In the genomic region with DNA sequence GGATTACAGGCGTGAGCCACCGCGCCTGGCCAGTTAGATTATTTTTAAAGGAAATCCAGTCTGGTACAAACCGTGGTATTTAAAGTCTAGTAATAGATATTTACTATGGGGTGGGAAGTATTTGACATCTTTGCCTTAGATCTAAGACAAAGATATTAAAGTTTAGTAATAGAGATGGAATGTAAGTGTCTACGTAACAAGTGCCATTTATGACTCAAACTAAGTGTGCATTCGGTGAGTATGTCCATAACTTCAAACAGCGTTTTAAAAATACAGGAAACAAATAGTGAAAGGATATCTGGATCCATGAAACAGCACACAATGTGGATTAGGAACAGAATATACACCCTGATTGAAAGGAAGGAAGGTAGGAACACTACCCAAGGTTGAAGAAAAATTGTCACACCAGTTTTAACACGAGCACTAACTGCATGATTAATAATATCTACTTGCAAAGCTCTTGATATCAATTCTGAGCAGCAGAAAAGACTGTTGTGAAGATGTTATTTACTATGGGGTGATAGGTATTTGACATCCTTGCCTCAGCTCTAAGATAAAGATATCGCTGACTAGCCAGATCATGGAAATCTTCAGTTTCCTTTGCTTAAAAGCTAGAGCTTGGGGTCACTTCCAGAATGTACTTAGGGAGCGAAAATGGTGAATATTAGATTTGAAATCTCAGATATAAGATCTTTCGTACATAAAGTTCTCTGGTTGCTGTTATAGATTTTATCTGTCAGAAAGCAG, we compare ENCODE assay signal across 12 cellular contexts. TPM values are rescaled to one million over a fixed set of nuclear protein-coding genes. Genes with fewer than 3 reads are reported as not detected.
DNase-seq lines count a peak whose midpoint lies in the region; ATAC-seq, FAIRE-seq and TF ChIP-seq lines count a peak whose summit lies in the region.
"Had no signal": no experiment of that assay in that cellular context is flagged by ENCODE, and none has a peak within 500 bp of the region (broad histone marks: within the 10 kb centered on the region; RNA-seq: fewer than 3 reads in every experiment).

No MANE protein-coding gene starts in this region.

- intact Hi-C loops in HepG2 (cut with micrococcal nuclease; ENCODE audit: unreplicated experiment), result no loop called here
- intact Hi-C loops in right lobe of liver (cut with DNase I), result no loop called here

- H3K79me2 ChIP-seq in HepG2 (ENCODE audit: insufficient read depth, low read length), result peaks cover 35% of the 10 kb centered on the region

- ATAC-seq in HepG2 (no peak), right lobe of liver (no peak), WTC11 (no peak)

- H3K9me3 Mint-ChIP-seq in WTC11, result no peaks in the 10 kb centered on the region

- H3K9ac ChIP-seq in HepG2 (ENCODE audit: insufficient read depth, low read depth, low read length), result no peak overlapping the region

- FAIRE-seq in HepG2 (lab: Jason Lieb, UNC), result no peak
- FAIRE-seq in urothelium cell line (lab: Jason Lieb, UNC), result peak; percentile 30
- FAIRE-seq in RCC 7860 (lab: Jason Lieb, UNC), result no peak

- no peak overlapping the region for H2AFZ ChIP-seq in HepG2 (ENCODE audit: low read length)

- DNase-seq in HepG2 (ENCODE audit: low spot score) (peak; percentile 21), right lobe of liver (no peak), WTC11 (ENCODE audit: low spot score) (no peak), fibroblast of the conjunctiva (ENCODE audit: low read depth) (peak; percentile 10), urothelium cell line (ENCODE audit: low spot score) (peak; percentile 8), RCC 7860 (ENCODE audit: low spot score) (no peak), NCI-H1105 (lab: John Stamatoyannopoulos, UW) (no peak), pons (ENCODE audit: low spot score) (no peak)
- DNase-seq: dorsolateral prefrontal cortex, NCI-H2029, Right ventricle myocardium superior, spleen had no signal

- H3K27me3 ChIP-seq in HepG2 (ENCODE audit: control insufficient read depth in 1 of 2, insufficient read depth in 2 of 2, low read length in 2 of 2), result no peaks in the 10 kb centered on the region
- H3K27me3 ChIP-seq in right lobe of liver, result no peaks in the 10 kb centered on the region
- H3K27me3 ChIP-seq: dorsolateral prefrontal cortex, spleen had no signal

- no peak for TF ChIP-seq CTCF in HepG2 (CRISPR knock-in tag; IDR thresholded peaks at IDR 0.05)
- TF ChIP-seq CTCF in right lobe of liver (IDR thresholded peaks at IDR 0.05), result no peak
- no peak for TF ChIP-seq CTCF in WTC11 (IDR thresholded peaks at IDR 0.05)

- peaks cover 0 to 17% of the 10 kb centered on the region in 2 experiments; a peak in 4 of 5 replicates for H3K36me3 ChIP-seq in HepG2 (replicated peaks in 1 of 2; ENCODE audit: control insufficient read depth in 1 of 2, insufficient read depth in 2 of 2, low read length in 2 of 2)
- H3K36me3 ChIP-seq in right lobe of liver, result peaks cover 0 to 13% (median 0%) of the 10 kb centered on the region in 4 donors

- TF ChIP-seq EP300 in HepG2 (IDR thresholded peaks at IDR 0.05; ENCODE audit: low read depth in 2 of 2, low read length in 2 of 2) (no peak), HepG2 (CRISPR knock-in tag; IDR thresholded peaks at IDR 0.05; ENCODE audit: borderline replicate concordance) (no peak)

- H3K4me3 Mint-ChIP-seq in WTC11, result no peak overlapping the region

- H3K4me3 ChIP-seq in HepG2 (replicated peaks in 1 of 3; ENCODE audit: insufficient read depth in 1 of 3, low read depth in 2 of 3, low read length in 3 of 3), result no peak overlapping the region
- no peak overlapping the region for H3K4me3 ChIP-seq in right lobe of liver
- H3K4me3 ChIP-seq: dorsolateral prefrontal cortex, spleen had no signal

- POLR2A ChIA-PET in HepG2 (lab: Yijun Ruan, JAX), result no interaction called here
- POLR2A ChIA-PET in WTC11 (lab: Charles Lee), result no interaction called here

- H3K27ac ChIP-seq in HepG2 (ENCODE audit: extremely low read length, insufficient read depth, low read length), result no peak overlapping the region
- H3K27ac ChIP-seq in right lobe of liver, result no peak overlapping the region
- H3K27ac ChIP-seq: dorsolateral prefrontal cortex had no signal

- H4K20me1 ChIP-seq in HepG2 (ENCODE audit: insufficient read depth, low read length), result no peaks in the 10 kb centered on the region; the same call in 1 of the 2 replicates

- in situ Hi-C loops in HepG2 (cut with HindIII; ENCODE audit: extremely low pct_ligation_motif_present, low pct_unique_long_range_greater_than_20kb), result no loop called here

- H3K4me1 ChIP-seq in HepG2 (ENCODE audit: insufficient read depth, low read length), result no peaks in the 10 kb centered on the region
- peaks cover 0 to 16% (median 7%) of the 10 kb centered on the region in 4 donors for H3K4me1 ChIP-seq in right lobe of liver

- TF ChIP-seq RAD21 in HepG2 (CRISPR knock-in tag; IDR thresholded peaks at IDR 0.05), result no peak

- 94% methylated on average over 11 of the region's 11 CpGs for WGBS in HepG2 (ENCODE audit: low lambda C conversion rate)
- WGBS in right lobe of liver (ENCODE audit: insufficient coverage, low coverage, low lambda C conversion rate, missing lambda C conversion rate), result 90% methylated on average over 11 of the region's 11 CpGs

- H3K36me3 Mint-ChIP-seq in WTC11, result peaks cover 12% of the 10 kb centered on the region

- CTCF ChIA-PET in HepG2 (lab: Yijun Ruan, JAX; ENCODE audit: low intra/inter-chr PET ratio, low total read pairs), result no interaction called here
- CTCF ChIA-PET in WTC11 (lab: Charles Lee), result no interaction called here

- H3K4me1 Mint-ChIP-seq in WTC11, result peaks cover 9% of the 10 kb centered on the region; the same call in 1 of the 2 replicates

- no peak overlapping the region for H3K4me2 ChIP-seq in HepG2 (ENCODE audit: low read depth, low read length)

- no peak for TF ChIP-seq POLR2A in HepG2 (IDR thresholded peaks at IDR 0.05; ENCODE audit: insufficient read depth in 1 of 2, low read depth in 2 of 2, low read length in 2 of 2)
- TF ChIP-seq POLR2A in right lobe of liver (IDR thresholded peaks at IDR 0.05), result no peak

- H3K27ac Mint-ChIP-seq in WTC11, result peak overlapping the region; percentile 48; the same call in 1 of the 2 replicates

- no peaks in the 10 kb centered on the region for H3K27me3 Mint-ChIP-seq in WTC11 (ENCODE audit: low read depth)

- no TSS peak for BruUV-seq in HepG2 (replicated peaks; lab: Mats Ljungman, UMichigan)

- H3K9me3 ChIP-seq in HepG2 (ENCODE audit: low read length), result no peaks in the 10 kb centered on the region
- no peaks in the 10 kb centered on the region for H3K9me3 ChIP-seq in right lobe of liver
- H3K9me3 ChIP-seq: spleen had no signal

TF ChIP-seq in HepG2, 621 proteins besides CTCF, POLR2A, EP300 and RAD21 (continues in another document):
- TF ChIP-seq STAT5B (CRISPR knock-in tag; IDR thresholded peaks at IDR 0.05) (no peak), ZNF572 (CRISPR knock-in tag; IDR thresholded peaks at IDR 0.05) (no peak), PBX2 (CRISPR knock-in tag; IDR thresholded peaks at IDR 0.05) (no peak), ZNF772 (CRISPR knock-in tag; IDR thresholded peaks at IDR 0.05) (no peak), MEIS2 (CRISPR knock-in tag; IDR thresholded peaks at IDR 0.05) (no peak)

TF ChIP-seq in WTC11, 78 proteins besides CTCF, POLR2A, EP300 and RAD21:
- no peak for TF ChIP-seq NFATC4 (CRISPR knock-in tag; IDR thresholded peaks at IDR 0.05)
- no peak for TF ChIP-seq GTF2I (CRISPR knock-in tag; conservative IDR thresholded peaks at IDR 0.05)
- TF ChIP-seq GABPB1 (CRISPR knock-in tag; IDR thresholded peaks at IDR 0.05), result no peak
TF ChIP-seq in WTC11: peak in this region for 0.

RNA-seq across cellular contexts. Expression of gene EPC1, which starts 48.7 kb away (rescaled TPM):
- total RNA-seq in HepG2 (2016; rRNA removed; fragmentation: Illumina TruSeq; extraction: Trizol), result 23.6 and 28.7 TPM in 2 replicates
- total RNA-seq in HepG2 (2016; cell fraction: cytosol; rRNA removed; fragmentation: Illumina TruSeq; extraction: Trizol; ENCODE audit: low read depth), result 18.0 and 19.2 TPM in 2 replicates
- total RNA-seq in HepG2 (2016; cell fraction: insoluble cytoplasmic fraction; rRNA removed; fragmentation: Illumina TruSeq; extraction: Trizol), result 25.1 and 29.8 TPM in 2 replicates
- 26.1 and 31.2 TPM in 2 replicates for total RNA-seq in HepG2 (2016; cell fraction: membrane; rRNA removed; fragmentation: Illumina TruSeq; extraction: Trizol)
- 55.1 and 59.9 TPM in 2 replicates for total RNA-seq in HepG2 (2016; cell fraction: nucleus; rRNA removed; fragmentation: Illumina TruSeq; extraction: Trizol)
- 39.2 and 44.2 TPM in 2 replicates for polyA plus RNA-seq in HepG2 (2011; rRNA removed)
- 24.6 and 24.8 TPM in 2 replicates for polyA plus RNA-seq in HepG2 (2011; cell fraction: cytosol; rRNA removed)
- 51.1 and 64.3 TPM in 2 replicates for polyA plus RNA-seq in HepG2 (2011; cell fraction: nucleus; rRNA removed)
- 11.5 and 11.9 TPM in 2 replicates for polyA plus RNA-seq in HepG2 (2012)
- polyA plus RNA-seq in HepG2 (2016; cell fraction: cytosol; fragmentation: Illumina TruSeq; extraction: Trizol; ENCODE audit: low read depth), result 20.3 and 20.7 TPM in 2 replicates
- polyA plus RNA-seq in HepG2 (2016; cell fraction: insoluble cytoplasmic fraction; fragmentation: Illumina TruSeq; extraction: Trizol; ENCODE audit: low read depth), result 22.1 and 22.7 TPM in 2 replicates
- polyA plus RNA-seq in HepG2 (2016; cell fraction: membrane; fragmentation: Illumina TruSeq; extraction: Trizol; ENCODE audit: low read depth), result 22.4 and 25.4 TPM in 2 replicates
- polyA plus RNA-seq in HepG2 (2016; cell fraction: nucleus; fragmentation: Illumina TruSeq; extraction: Trizol; ENCODE audit: insufficient read depth, low read depth), result 67.0 and 70.2 TPM in 2 replicates
- polyA minus RNA-seq in HepG2 (2011; rRNA and poly(A)+ RNA removed; ENCODE audit: low replicate concordance), result 49.8 and 55.1 TPM in 2 replicates
- polyA minus RNA-seq in HepG2 (2011; cell fraction: cytosol; rRNA and poly(A)+ RNA removed), result 15.8 and 17.6 TPM in 2 replicates
- polyA minus RNA-seq in HepG2 (2011; cell fraction: nucleus; rRNA and poly(A)+ RNA removed), result 112 and 118 TPM in 2 replicates
- 10 to 100 TPM; 10.5 to 14.6 (median 12.4) TPM for total RNA-seq in right lobe of liver
- total RNA-seq in WTC11 (2021), result 22.2 to 23.1 TPM (median 22.5 TPM) in 3 replicates

Comparison
In these comparisons a context has a peak if more than half of its experiments do, and no peak if none do; other contexts are left out.
1. DNase-seq: peak in HepG2 (single experiment), fibroblast of the conjunctiva (single experiment) and urothelium cell line (single experiment); none in right lobe of liver (0 of 3), WTC11 (single experiment), RCC 7860 (single experiment), NCI-H1105 (single experiment) and pons (single experiment).